10 cellular contexts compared by ENCODE assay signal in the genomic region with DNA sequence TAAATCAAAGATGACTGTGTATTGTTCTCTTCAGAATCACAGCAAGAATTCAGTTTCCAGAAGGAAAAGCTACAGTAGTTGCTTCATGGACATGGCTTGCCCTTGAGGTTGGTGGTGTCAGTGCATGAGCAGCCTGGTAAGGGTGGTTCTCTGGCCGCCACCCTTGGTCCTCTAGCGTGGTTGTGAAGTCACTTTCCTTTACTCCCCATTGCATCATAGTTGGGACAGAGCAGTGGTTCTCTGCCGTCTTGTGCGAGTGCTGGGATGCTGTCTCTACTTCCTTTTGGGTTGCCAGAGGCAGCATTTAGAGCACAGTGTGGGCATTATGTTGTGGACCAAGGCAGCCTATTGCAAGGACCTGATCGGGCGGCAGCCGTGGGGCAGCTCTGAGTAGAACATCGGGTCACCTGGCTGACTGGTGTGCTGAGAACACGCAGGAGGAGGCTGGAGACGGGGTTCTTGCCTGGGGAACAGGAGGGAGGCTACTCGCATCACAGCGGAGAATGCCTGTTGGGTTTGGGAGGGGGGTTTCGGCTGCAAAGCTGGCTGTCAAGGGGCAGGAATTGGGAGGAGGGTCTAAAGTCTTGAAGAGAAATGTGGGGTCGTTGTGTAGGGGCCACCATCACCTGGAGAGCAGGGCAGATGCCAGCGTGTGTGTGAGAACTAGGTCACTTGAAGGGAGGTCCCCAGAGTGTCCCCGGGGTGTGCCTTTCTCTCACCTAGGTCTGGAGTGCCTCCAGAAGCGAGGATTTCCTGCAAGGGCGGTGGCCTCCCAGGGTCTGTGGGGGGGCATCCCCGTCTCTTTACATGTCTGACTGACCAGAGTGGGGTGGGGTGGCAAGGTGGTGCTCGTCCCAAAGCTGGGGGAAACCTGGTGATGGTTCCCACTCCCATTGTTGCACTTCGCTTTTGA. TPM values are rescaled to one million over a fixed set of nuclear protein-coding genes. Genes with fewer than 3 reads are reported as not detected.
DNase-seq lines count a peak whose midpoint lies in the region; ATAC-seq, FAIRE-seq and TF ChIP-seq lines count a peak whose summit lies in the region.
"Had no signal": no experiment of that assay in that cellular context is flagged by ENCODE, and none has a peak within 500 bp of the region (broad histone marks: within the 10 kb centered on the region; RNA-seq: fewer than 3 reads in every experiment).

No MANE protein-coding gene starts in this region.

- peaks cover 3% of the 10 kb centered on the region for H3K36me3 Mint-ChIP-seq in astrocyte (ENCODE audit: low read depth, unreplicated experiment)

- peak overlapping the region in 1 of 2 experiments; percentile 45; a peak in 2 of 6 replicates for H3K27ac ChIP-seq in A549
- H3K27ac ChIP-seq in MM.1S (ENCODE audit: low read length) = peak overlapping the region; percentile 81; the same call in 1 of the 2 replicates
- peak overlapping the region; percentile 64 for H3K27ac ChIP-seq in astrocyte (ENCODE audit: low read depth, low read length)
- no peak overlapping the region for H3K27ac ChIP-seq in right lobe of liver

- no peaks in the 10 kb centered on the region for H3K9me3 Mint-ChIP-seq in astrocyte (ENCODE audit: unreplicated experiment)

- H3F3A ChIP-seq in MM.1S (ENCODE audit: insufficient read depth, low read length) = peaks cover 73% of the 10 kb centered on the region

- H3K27me3 Mint-ChIP-seq in astrocyte (ENCODE audit: low read depth, unreplicated experiment) = no peaks in the 10 kb centered on the region

- FAIRE-seq in A549 (lab: Jason Lieb, UNC) (no peak), astrocyte (lab: Jason Lieb, UNC) (no peak)

- H3K27ac Mint-ChIP-seq in astrocyte (ENCODE audit: unreplicated experiment) = peak overlapping the region; percentile 92

- TF ChIP-seq RAD21 in A549 (conservative IDR thresholded peaks at IDR 0.05 in 1 of 2, IDR thresholded peaks at IDR 0.05 in 1 of 2) = no peak

- H3K9ac ChIP-seq in MM.1S (ENCODE audit: low read length) (peak overlapping the region; percentile 35; the same call in 1 of the 2 replicates), astrocyte (ENCODE audit: low read length) (no peak overlapping the region)

- POLR2A ChIA-PET in A549 (lab: Yijun Ruan, JAX) = no interaction called here

- peaks cover 65% of the 10 kb centered on the region for H3K4me1 ChIP-seq in A549
- H3K4me1 ChIP-seq in MM.1S (ENCODE audit: low read length) = peaks cover 78% of the 10 kb centered on the region
- H3K4me1 ChIP-seq in astrocyte (ENCODE audit: insufficient read depth, low read length) = peaks cover 61% of the 10 kb centered on the region
- H3K4me1 ChIP-seq in right lobe of liver = peaks cover 0 to 76% (median 36%) of the 10 kb centered on the region in 4 donors

- H3K9me2 ChIP-seq in MM.1S (replicated peaks; ENCODE audit: insufficient read depth, low read length) = no peaks in the 10 kb centered on the region

- H4K20me1 ChIP-seq in MM.1S (ENCODE audit: insufficient read depth, low read length) (peaks cover 100% of the 10 kb centered on the region), astrocyte (ENCODE audit: insufficient read depth, low read length) (peaks cover 100% of the 10 kb centered on the region)

- H3K9me3 ChIP-seq in A549 (peaks cover 12% of the 10 kb centered on the region), MM.1S (replicated peaks; ENCODE audit: insufficient read depth, low read length) (no peaks in the 10 kb centered on the region), astrocyte (ENCODE audit: insufficient read depth, low read depth, low read length) (peaks cover under 1% of the 10 kb centered on the region), right lobe of liver (no peaks in the 10 kb centered on the region)

- H3K36me3 ChIP-seq in MM.1S (replicated peaks; ENCODE audit: insufficient read depth, low read length) (peaks cover 21% of the 10 kb centered on the region), astrocyte (ENCODE audit: insufficient read depth, low read length) (peaks cover 18% of the 10 kb centered on the region), right lobe of liver (peaks cover 0 to 3% (median 0%) of the 10 kb centered on the region in 4 donors)

- CTCF ChIA-PET in A549 (lab: Yijun Ruan, JAX) = interaction anchor here (0.9 to 1.1 kb wide), 2 partner anchors 89 to 91 kb away, joined by 3 read pairs; no protein-coding TSS in a partner anchor

- DNase-seq in A549 (ENCODE audit: low read depth in 1 of 2, low spot score in 1 of 2) (no peak), MM.1S (no peak), astrocyte (ENCODE audit: low read depth) (no peak), right lobe of liver (peak in 2 of 3 donors; percentile 15 to 44), DMS153 treated with DMSO at 0.1 percent for 48 hours (lab: John Stamatoyannopoulos, UW; ENCODE audit: unreplicated experiment) (no peak), cerebellum (ENCODE audit: low spot score) (no peak), NCI-H1105 treated with DMSO at 0.1 percent for 48 hours (lab: John Stamatoyannopoulos, UW) (no peak)
- DNase-seq: DMS79 treated with DMSO at 0.1 percent for 48 hours, NCI-H1092 had no signal

- H3K79me2 ChIP-seq in MM.1S (ENCODE audit: low read length) = peaks cover 100% of the 10 kb centered on the region
- H3K79me2 ChIP-seq in astrocyte (ENCODE audit: insufficient read depth, low read length) = peaks cover 100% of the 10 kb centered on the region

- H3K27me3 ChIP-seq in MM.1S (replicated peaks; ENCODE audit: insufficient read depth, low read length) (no peaks in the 10 kb centered on the region), astrocyte (ENCODE audit: insufficient read depth, low read length) (no peaks in the 10 kb centered on the region), right lobe of liver (no peaks in the 10 kb centered on the region)

- H3K4me3 Mint-ChIP-seq in astrocyte (ENCODE audit: unreplicated experiment) = peak overlapping the region; percentile 67

- TF ChIP-seq CTCF in A549 (IDR thresholded peaks at IDR 0.05) = no peak
- TF ChIP-seq CTCF in MM.1S (IDR thresholded peaks at IDR 0.05; ENCODE audit: low read length) = no peak
- no peak for TF ChIP-seq CTCF in astrocyte (IDR thresholded peaks at IDR 0.05; ENCODE audit: insufficient read depth, low read depth, low read length)
- TF ChIP-seq CTCF in right lobe of liver (IDR thresholded peaks at IDR 0.05) = no peak

- intact Hi-C loops in right lobe of liver (cut with DNase I) = no loop called here

- WGBS in A549 (ENCODE audit: missing lambda C conversion rate) = 90% methylated on average over 19 of the region's 21 CpGs
- WGBS in right lobe of liver (ENCODE audit: insufficient coverage, low coverage, low lambda C conversion rate, missing lambda C conversion rate) = 59% methylated on average over 13 of the region's 21 CpGs

- ATAC-seq in A549 = no peak
- peak in 1 of 4 donors; percentile 6 for ATAC-seq in right lobe of liver
- no peak for ATAC-seq in HG03108 (IDR thresholded peaks at IDR 0.05; ENCODE audit: unreplicated experiment)

- H3K4me1 Mint-ChIP-seq in astrocyte (ENCODE audit: low read depth, unreplicated experiment) = peaks cover 79% of the 10 kb centered on the region

- H3K4me3 ChIP-seq in A549 = no peak overlapping the region
- 0 out of 2 replicates have a peak overlapping the region, but pooled peaks have one; percentile 0 for H3K4me3 ChIP-seq in MM.1S (ENCODE audit: low read length)
- no peak overlapping the region for H3K4me3 ChIP-seq in astrocyte (ENCODE audit: insufficient read depth, low read depth, low read length)
- H3K4me3 ChIP-seq in right lobe of liver = no peak overlapping the region

- TF ChIP-seq EP300 in A549 (IDR thresholded peaks at IDR 0.05) = no peak

- H2AFZ ChIP-seq in MM.1S (ENCODE audit: low read length) (no peak overlapping the region), astrocyte (ENCODE audit: low read depth, low read length) (no peak overlapping the region)

- peak overlapping the region; percentile 5; the same call in 2 of the 3 replicates for H3K4me2 ChIP-seq in A549
- peak overlapping the region; percentile 39 for H3K4me2 ChIP-seq in MM.1S (ENCODE audit: low read depth, low read length)
- H3K4me2 ChIP-seq in astrocyte (ENCODE audit: low read length) = peak overlapping the region; percentile 98

- TF ChIP-seq POLR2A in A549 (IDR thresholded peaks at IDR 0.05; ENCODE audit: low read length) (no peak), right lobe of liver (IDR thresholded peaks at IDR 0.05) (no peak)

TF ChIP-seq in A549, 52 proteins besides CTCF, POLR2A, EP300 and RAD21 (continues in another document):
- TF ChIP-seq FOSL2 (IDR thresholded peaks at IDR 0.05) (no peak), FOSL2 (CRISPR knock-in tag; IDR thresholded peaks at IDR 0.05) (no peak)

RNA-seq across cellular contexts. Expression of a gene that starts 6.3 kb away (rescaled TPM):
- polyA plus RNA-seq in A549 (2011; rRNA removed) (333 and 376 TPM in 2 replicates), A549 (2017; fragmentation: RNase III; extraction: RNeasy Plus Mini Kit Qiagen cat#74134 plus additional on column Dnase treatment) (297 to 313 TPM (median 308 TPM) in 3 replicates)
- 669 and 696 TPM in 2 replicates for polyA plus RNA-seq in A549 (2012; cell fraction: cytosol; rRNA removed)
- polyA plus RNA-seq in A549 (2012; cell fraction: nucleus; rRNA removed) = 541 and 746 TPM in 2 replicates
- 582 and 626 TPM in 2 replicates for polyA minus RNA-seq in A549 (2011; rRNA and poly(A)+ RNA removed)
- total RNA-seq in astrocyte (431 and 435 TPM in 2 replicates), right lobe of liver (100 to 1,000 TPM; 143 to 261 (median 193) TPM), cerebellum (102 TPM)

RNA-seq across cellular contexts. Expression of a gene that starts 14.3 kb away (rescaled TPM):
- polyA plus RNA-seq in A549 (2011; rRNA removed) (8.2 and 9.8 TPM in 2 replicates), A549 (2017; fragmentation: RNase III; extraction: RNeasy Plus Mini Kit Qiagen cat#74134 plus additional on column Dnase treatment) (27.3 to 29.0 TPM (median 28.9 TPM) in 3 replicates)
- 43.1 and 47.3 TPM in 2 replicates for polyA plus RNA-seq in A549 (2012; cell fraction: cytosol; rRNA removed)
- polyA plus RNA-seq in A549 (2012; cell fraction: nucleus; rRNA removed) = 85.5 and 97.7 TPM in 2 replicates
- 0.99 and 1.6 TPM in 2 replicates for polyA minus RNA-seq in A549 (2011; rRNA and poly(A)+ RNA removed)
- total RNA-seq in astrocyte (19.8 and 21.8 TPM in 2 replicates), right lobe of liver (1 to 10 TPM; 3.4 to 6.3 (median 5.2) TPM), cerebellum (4.5 TPM)

RNA-seq across cellular contexts. Expression of a gene that starts 20.3 kb away (rescaled TPM):
- polyA plus RNA-seq in A549 (2011; rRNA removed) = 54.2 and 59.7 TPM in 2 replicates
- 174 and 197 TPM in 2 replicates for polyA plus RNA-seq in A549 (2012; cell fraction: cytosol; rRNA removed)
- polyA plus RNA-seq in A549 (2012; cell fraction: nucleus; rRNA removed) = 155 and 261 TPM in 2 replicates
- 74.2 to 80.0 TPM (median 75.6 TPM) in 3 replicates for polyA plus RNA-seq in A549 (2017; fragmentation: RNase III; extraction: RNeasy Plus Mini Kit Qiagen cat#74134 plus additional on column Dnase treatment)
- polyA minus RNA-seq in A549 (2011; rRNA and poly(A)+ RNA removed) = 26.8 and 28.5 TPM in 2 replicates
- total RNA-seq in astrocyte = 50.8 and 53.3 TPM in 2 replicates
- 10 to 100 TPM; 24.2 to 75.9 (median 38.0) TPM for total RNA-seq in right lobe of liver
- total RNA-seq in cerebellum = 27.8 TPM

RNA-seq across cellular contexts. Expression of a gene that starts 51.2 kb away (rescaled TPM):
- 65.2 and 88.9 TPM in 2 replicates for polyA plus RNA-seq in A549 (2011; rRNA removed)
- 267 and 296 TPM in 2 replicates for polyA plus RNA-seq in A549 (2012; cell fraction: cytosol; rRNA removed)
- polyA plus RNA-seq in A549 (2012; cell fraction: nucleus; rRNA removed) = 225 and 294 TPM in 2 replicates
- polyA plus RNA-seq in A549 (2017; fragmentation: RNase III; extraction: RNeasy Plus Mini Kit Qiagen cat#74134 plus additional on column Dnase treatment) = 106 to 109 TPM (median 107 TPM) in 3 replicates
- 32.6 and 39.4 TPM in 2 replicates for polyA minus RNA-seq in A549 (2011; rRNA and poly(A)+ RNA removed)
- 214 and 217 TPM in 2 replicates for total RNA-seq in astrocyte
- total RNA-seq in right lobe of liver = 100 to 1,000 TPM in 4 of 6 experiments, 10 to 100 TPM in 2; 78.0 to 235 (median 108) TPM
- total RNA-seq in cerebellum = 94.1 TPM

Comparison
In these comparisons a context has a peak if more than half of its experiments do, and no peak if none do; other contexts are left out.
1. DNase-seq: peak in right lobe of liver (2 of 3); none in A549 (0 of 2), MM.1S (single experiment), astrocyte (single experiment), DMS153 treated with DMSO at 0.1 percent for 48 hours (single experiment), cerebellum (single experiment) and NCI-H1105 treated with DMSO at 0.1 percent for 48 hours (single experiment).
2. H3K27ac ChIP-seq: peak in MM.1S (single experiment) and astrocyte (single experiment); none in right lobe of liver (0 of 3).
3. H3K4me2 ChIP-seq: peak in every context shown above with its lines; median percentile 98 in astrocyte; 39 in MM.1S; 5 in A549.